Comparison of ENCODE assay signal across 10 cellular contexts in genomic region chrX:16138108-16138427, GRCh38. TPM values are rescaled to one million over a fixed set of nuclear protein-coding genes. Genes with fewer than 3 reads are reported as not detected.
DNase-seq lines count a peak whose midpoint lies in the region; ATAC-seq and TF ChIP-seq lines count a peak whose summit lies in the region.
"Had no signal": no experiment of that assay in that cellular context is flagged by ENCODE, and none has a peak within 500 bp of the region (broad histone marks: within the 10 kb centered on the region; RNA-seq: fewer than 3 reads in every experiment).

No MANE protein-coding gene starts in this region.

- H3K36me3 Mint-ChIP-seq in Caco-2 (ENCODE audit: insufficient read depth, unreplicated experiment) = no peaks in the 10 kb centered on the region

- no peaks in the 10 kb centered on the region for H3K4me1 ChIP-seq in Caco-2
- no peaks in the 10 kb centered on the region for H3K4me1 ChIP-seq in psoas muscle
- H3K4me1 ChIP-seq: gastrocnemius medialis had no signal

- H3K9me3 Mint-ChIP-seq in Caco-2 (ENCODE audit: unreplicated experiment) = no peaks in the 10 kb centered on the region

- no peak overlapping the region for H3K27ac ChIP-seq in psoas muscle
- no peak overlapping the region for H3K27ac ChIP-seq in coronary artery
- H3K27ac ChIP-seq: gastrocnemius medialis had no signal

- intact Hi-C loops in Caco-2 (cut with micrococcal nuclease; ENCODE audit: unreplicated experiment) (no loop called here), psoas muscle (cut with DNase I) (no loop called here)

- H3K9me3 ChIP-seq in Caco-2 (no peaks in the 10 kb centered on the region), psoas muscle (no peaks in the 10 kb centered on the region)
- H3K9me3 ChIP-seq: gastrocnemius medialis had no signal

- H3K4me3 ChIP-seq in Caco-2 (ENCODE audit: low read depth, low read length) = no peak overlapping the region
- H3K4me3 ChIP-seq in choroid plexus epithelial cell (ENCODE audit: low read depth, low read length) = no peak overlapping the region
- H3K4me3 ChIP-seq in psoas muscle = no peak overlapping the region
- no peak overlapping the region for H3K4me3 ChIP-seq in coronary artery
- H3K4me3 ChIP-seq: gastrocnemius medialis had no signal

- H3K4me1 Mint-ChIP-seq in Caco-2 (ENCODE audit: low read depth, unreplicated experiment) = no peaks in the 10 kb centered on the region

- TF ChIP-seq CTCF in Caco-2 (IDR thresholded peaks at IDR 0.05; ENCODE audit: insufficient read depth in 1 of 2, low read depth in 1 of 2, low read length in 1 of 2, severe bottlenecking in 1 of 2, unreplicated experiment in 1 of 2) = peak; percentile 29 to 39
- TF ChIP-seq CTCF in choroid plexus epithelial cell (conservative IDR thresholded peaks at IDR 0.05; ENCODE audit: low read depth, low read length) = peak; percentile 41
- TF ChIP-seq CTCF in psoas muscle (IDR thresholded peaks at IDR 0.05) = no peak
- TF ChIP-seq CTCF in coronary artery (IDR thresholded peaks at IDR 0.05) = no peak

- H3K27me3 Mint-ChIP-seq in Caco-2 (ENCODE audit: insufficient read depth, unreplicated experiment) = peaks cover 7% of the 10 kb centered on the region

- BruUV-seq in Caco-2 (replicated peaks; lab: Mats Ljungman, UMichigan) = no TSS peak

- no peaks in the 10 kb centered on the region for H3K27me3 ChIP-seq in Caco-2 (replicated peaks; ENCODE audit: control insufficient read depth, insufficient read depth, low read length)
- peaks cover 0 to 21% (median 0%) of the 10 kb centered on the region in 3 donors for H3K27me3 ChIP-seq in psoas muscle (ENCODE audit: insufficient read depth in 3 of 3, low read length in 2 of 3)
- H3K27me3 ChIP-seq: gastrocnemius medialis had no signal

- POLR2A ChIA-PET in Caco-2 (lab: Charles Lee) = no interaction called here

- 62 to 86% (median 77%) methylated on average over 1 of the region's 1 CpG for WGBS in psoas muscle, 3 donors

- H3K36me3 ChIP-seq in Caco-2 (ENCODE audit: control insufficient read depth, insufficient read depth, low read length) (no peaks in the 10 kb centered on the region), psoas muscle (ENCODE audit: insufficient read depth in 1 of 2, low read depth in 1 of 2) (no peaks in the 10 kb centered on the region)
- H3K36me3 ChIP-seq: gastrocnemius medialis had no signal

- ATAC-seq in GM19035 (IDR thresholded peaks at IDR 0.05; ENCODE audit: unreplicated experiment) (peak; percentile 47), HG03135 (IDR thresholded peaks at IDR 0.05; ENCODE audit: unreplicated experiment) (peak; percentile 37), psoas muscle (no peak)
- ATAC-seq: gastrocnemius medialis had no signal

- DNase-seq in Caco-2 (peak in 1 of 2 experiments; percentile 4), choroid plexus epithelial cell (ENCODE audit: low read depth) (peak; percentile 17), NCI-H2107 treated with DMSO at 0.1 percent for 48 hours (lab: John Stamatoyannopoulos, UW; ENCODE audit: unreplicated experiment) (no peak), NCI-H526 treated with DMSO at 0.1 percent for 48 hours (lab: John Stamatoyannopoulos, UW) (no peak), psoas muscle (no peak), coronary artery (ENCODE audit: low spot score) (no peak)
- DNase-seq: gastrocnemius medialis had no signal

- H3K4me3 Mint-ChIP-seq in Caco-2 (ENCODE audit: unreplicated experiment) = no peak overlapping the region

- no peak overlapping the region for H3K27ac Mint-ChIP-seq in Caco-2 (ENCODE audit: unreplicated experiment)

- CTCF ChIA-PET in Caco-2 (lab: Charles Lee) = interaction anchor here (1.8 kb wide), 1 partner anchor 15 kb away, joined by 6 read pairs; the partner anchor contains the start of gene GRPR

RNA-seq across cellular contexts. Expression of gene GRPR, which starts 14.7 kb away (rescaled TPM):
- total RNA-seq in Caco-2 (2022) (0.21 TPM in 1 of 2 replicates, not detected in the other), psoas muscle (under 1 TPM; 0.32 to 0.60 (median 0.36) TPM)
- under 1 TPM in 2 of 3 donors, not detected in 1; 0.05 to 0.06 TPM for polyA plus RNA-seq in psoas muscle
- total RNA-seq: gastrocnemius medialis, subcutaneous adipose tissue had no signal

RNA-seq across cellular contexts. Expression of gene MAGEB17, which starts 29.2 kb away (rescaled TPM):
- total RNA-seq in Caco-2 (2022) = not detected in 2 replicates
- total RNA-seq in psoas muscle = under 1 TPM in 1 of 4 donors, not detected in 3; 0.26 TPM
- polyA plus RNA-seq in psoas muscle = under 1 TPM; 0.08 to 0.17 (median 0.13) TPM
- total RNA-seq: gastrocnemius medialis had no signal

Comparison
In these comparisons a context has a peak if more than half of its experiments do, and no peak if none do; other contexts are left out.
1. CTCF ChIP-seq: peak in Caco-2 (2 of 2) and choroid plexus epithelial cell (single experiment); none in psoas muscle (single experiment) and coronary artery (single experiment).
2. ATAC-seq: peak in GM19035 (single experiment) and HG03135 (single experiment); none in psoas muscle (0 of 4).